Comparison of ENCODE assay signal across 19 cellular contexts in the genomic region with DNA sequence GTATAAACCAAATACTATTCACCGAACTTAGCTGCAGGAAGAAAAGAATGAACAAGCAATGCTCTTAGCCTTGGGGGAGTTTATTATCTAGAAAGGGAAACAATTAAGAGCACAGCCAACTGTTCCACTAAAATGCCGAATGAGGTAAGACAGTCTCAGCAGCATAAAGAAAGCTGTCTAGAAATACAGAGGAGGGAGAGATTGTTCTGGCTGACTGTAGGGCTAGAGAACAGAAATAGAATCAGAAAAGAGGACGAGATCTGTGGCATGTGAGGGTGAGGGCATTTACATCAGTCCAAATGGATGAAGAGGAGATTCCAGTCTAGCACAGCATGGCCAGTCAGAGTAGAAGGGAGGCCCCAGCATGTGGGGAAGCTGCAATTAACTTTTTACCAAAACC. TPM values are rescaled to one million over a fixed set of nuclear protein-coding genes. Genes with fewer than 3 reads are reported as not detected.
DNase-seq lines count a peak whose midpoint lies in the region; ATAC-seq, FAIRE-seq and TF ChIP-seq lines count a peak whose summit lies in the region.
"Had no signal": no experiment of that assay in that cellular context is flagged by ENCODE, and none has a peak within 500 bp of the region (broad histone marks: within the 10 kb centered on the region; RNA-seq: fewer than 3 reads in every experiment).

No MANE protein-coding gene starts in this region.

- peaks cover 4% of the 10 kb centered on the region for H3K9me3 Mint-ChIP-seq in nephron progenitor cell
- no peaks in the 10 kb centered on the region for H3K9me3 Mint-ChIP-seq in activated T-helper 1 cell treated with anti-CD3 and anti-CD28 coated beads, Interleukin-12 subunit alpha, Interleukin-12 subunit beta, Interleukin-2, Interleukin-4 antibody, amounts not matched to agents 30 ng/mL and 10 ng/mL and 1 ng/mL, durations not matched to agents 14 hours and 24 hours and 36 hours
- H3K9me3 Mint-ChIP-seq: CD4-positive, alpha-beta T cell; IgD-negative memory B cell had no signal

- H3K36me3 ChIP-seq in heart right ventricle, result no peaks in the 10 kb centered on the region

- H3K27me3 Mint-ChIP-seq in nephron progenitor cell (ENCODE audit: low read depth, poor library complexity), result peaks cover 6% of the 10 kb centered on the region
- H3K27me3 Mint-ChIP-seq in activated T-helper 1 cell treated with anti-CD3 and anti-CD28 coated beads, Interleukin-12 subunit alpha, Interleukin-12 subunit beta, Interleukin-2, Interleukin-4 antibody, amounts not matched to agents 30 ng/mL and 10 ng/mL and 1 ng/mL, durations not matched to agents 14 hours and 24 hours and 36 hours (ENCODE audit: insufficient read depth), result peaks cover 8% of the 10 kb centered on the region

- H3K4me1 ChIP-seq in heart right ventricle, result peaks cover 0 to 57% (median 16%) of the 10 kb centered on the region in 9 donors

- H3K27ac Mint-ChIP-seq in nephron progenitor cell, result peak overlapping the region; percentile 23
- no peak overlapping the region for H3K27ac Mint-ChIP-seq in activated T-helper 1 cell treated with anti-CD3 and anti-CD28 coated beads, Interleukin-12 subunit alpha, Interleukin-12 subunit beta, Interleukin-2, Interleukin-4 antibody, amounts not matched to agents 30 ng/mL and 10 ng/mL and 1 ng/mL, durations not matched to agents 14 hours and 24 hours and 36 hours
- H3K27ac Mint-ChIP-seq: B cell; CD4-positive, alpha-beta T cell; IgD-negative memory B cell had no signal

- peak overlapping the region in 8 of 10 donors; percentile 7 to 73 (median 46) for H3K27ac ChIP-seq in heart right ventricle
- H3K27ac ChIP-seq: PC-9 had no signal

- TF ChIP-seq CTCF in heart right ventricle (IDR thresholded peaks at IDR 0.05) (no peak), nephron progenitor cell (IDR thresholded peaks at IDR 0.05) (no peak)

- DNase-seq in heart right ventricle (no peak), nephron progenitor cell (no peak)
- no peak for DNase-seq in activated T-helper 1 cell treated with anti-CD3 and anti-CD28 coated beads, Interleukin-12 subunit alpha, Interleukin-12 subunit beta, Interleukin-2, Interleukin-4 antibody, amounts not matched to agents 30 ng/mL and 10 ng/mL and 1 ng/mL, durations not matched to agents 14 hours and 24 hours and 36 hours (ENCODE audit: low spot score)
- DNase-seq: CD4-positive, alpha-beta T cell; DMS53; Kasumi-1; MM.1S; NCI-H1092 treated with DMSO at 0.1 percent for 48 hours; NCI-H1694; NCI-H2227 treated with DMSO at 0.1 percent for 48 hours; NCI-H524; PC-9 had no signal

- intact Hi-C loops in heart right ventricle (cut with DNase I), result loop anchor here in 8 of 10 donors (2.0 to 10.0 kb wide), 5 partner anchors 33 to 59 kb away; a partner anchor contains a TSS
- intact Hi-C loops in activated T-helper 1 cell treated with anti-CD3 and anti-CD28 coated beads, Interleukin-12 subunit alpha, Interleukin-12 subunit beta, Interleukin-2, Interleukin-4 antibody, amounts not matched to agents 30 ng/mL and 10 ng/mL and 1 ng/mL, durations not matched to agents 14 hours and 24 hours and 36 hours (cut with micrococcal nuclease), result no loop called here

- H3K27me3 ChIP-seq in heart right ventricle, result no peaks in the 10 kb centered on the region

- no peaks in the 10 kb centered on the region for H3K9me3 ChIP-seq in heart right ventricle

- H3K4me3 Mint-ChIP-seq in nephron progenitor cell, result peak overlapping the region; percentile 4
- no peak overlapping the region for H3K4me3 Mint-ChIP-seq in activated T-helper 1 cell treated with anti-CD3 and anti-CD28 coated beads, Interleukin-12 subunit alpha, Interleukin-12 subunit beta, Interleukin-2, Interleukin-4 antibody, amounts not matched to agents 30 ng/mL and 10 ng/mL and 1 ng/mL, durations not matched to agents 14 hours and 24 hours and 36 hours
- H3K4me3 Mint-ChIP-seq: B cell; CD4-positive, alpha-beta T cell; IgD-negative memory B cell had no signal

- H3K4me1 Mint-ChIP-seq in nephron progenitor cell, result peaks cover 62% of the 10 kb centered on the region
- H3K4me1 Mint-ChIP-seq in activated T-helper 1 cell treated with anti-CD3 and anti-CD28 coated beads, Interleukin-12 subunit alpha, Interleukin-12 subunit beta, Interleukin-2, Interleukin-4 antibody, amounts not matched to agents 30 ng/mL and 10 ng/mL and 1 ng/mL, durations not matched to agents 14 hours and 24 hours and 36 hours (ENCODE audit: low read depth), result no peaks in the 10 kb centered on the region
- H3K4me1 Mint-ChIP-seq: B cell, IgD-negative memory B cell had no signal

- no peak overlapping the region for H3K4me3 ChIP-seq in heart right ventricle
- H3K4me3 ChIP-seq: PC-9 had no signal

- no peaks in the 10 kb centered on the region for H3K36me3 Mint-ChIP-seq in nephron progenitor cell (ENCODE audit: low read depth)
- H3K36me3 Mint-ChIP-seq in activated T-helper 1 cell treated with anti-CD3 and anti-CD28 coated beads, Interleukin-12 subunit alpha, Interleukin-12 subunit beta, Interleukin-2, Interleukin-4 antibody, amounts not matched to agents 30 ng/mL and 10 ng/mL and 1 ng/mL, durations not matched to agents 14 hours and 24 hours and 36 hours (ENCODE audit: low read depth), result no peaks in the 10 kb centered on the region
- H3K36me3 Mint-ChIP-seq: IgD-negative memory B cell had no signal

- WGBS in heart right ventricle, 2 donors, result 19 to 27% methylated on average over 3 of the region's 3 CpGs

- ATAC-seq in heart right ventricle (peak in 7 of 8 donors; percentile 50 to 76 (median 57)), esophagus mucosa (no peak), GM18873 (IDR thresholded peaks at IDR 0.05; ENCODE audit: low FRiP score, unreplicated experiment) (no peak), HG03095 (IDR thresholded peaks at IDR 0.05; ENCODE audit: unreplicated experiment) (no peak)

- FAIRE-seq in endometrium (lab: Jason Lieb, UNC), result peak; percentile 76
- FAIRE-seq: GM19239 had no signal

RNA-seq across cellular contexts. Expression of a gene that starts 56.8 kb away (rescaled TPM):
- total RNA-seq in heart right ventricle (10 to 100 TPM; 25.5 to 49.6 (median 33.7) TPM), esophagus mucosa (13.1 TPM)
- polyA plus RNA-seq in heart right ventricle, result 10 to 100 TPM; 17.8 to 20.9 TPM
- total RNA-seq in activated T-helper 1 cell treated with anti-CD3 and anti-CD28 coated beads, Interleukin-12 subunit alpha, Interleukin-12 subunit beta, Interleukin-2, Interleukin-4 antibody, amounts not matched to agents 30 ng/mL and 10 ng/mL and 1 ng/mL, durations not matched to agents 14 hours and 24 hours and 36 hours, result not detected in 2 replicates
- total RNA-seq: B cell; CD4-positive, alpha-beta T cell had no signal

Comparison
In these comparisons a context has a peak if more than half of its experiments do, and no peak if none do; other contexts are left out.
1. ATAC-seq: peak in heart right ventricle (7 of 8); none in esophagus mucosa (single experiment), GM18873 (single experiment) and HG03095 (single experiment).
2. RNA of a gene that starts 56.8 kb away (total RNA-seq): 25.5 to 49.6 TPM in heart right ventricle and 13.1 TPM in esophagus mucosa (single experiment); not detected in activated T-helper 1 cell treated with anti-CD3 and anti-CD28 coated beads, Interleukin-12 subunit alpha, Interleukin-12 subunit beta, Interleukin-2, Interleukin-4 antibody, amounts not matched to agents 30 ng/mL and 10 ng/mL and 1 ng/mL, durations not matched to agents 14 hours and 24 hours and 36 hours; every median in the first group is over 10 times any median in the second.